In genomic region chr20:45113865-45114264, GRCh38 we compare ENCODE assay signal across 1 cellular context.
TF ChIP-seq lines count a peak whose summit lies in the region.

No MANE protein-coding gene starts in this region.

TF ChIP-seq in K562, 482 proteins besides CTCF, POLR2A, EP300 and RAD21:
- TF ChIP-seq BCOR (IDR thresholded peaks at IDR 0.05) (peak; percentile 69), JUNB (CRISPR knock-in tag; conservative IDR thresholded peaks at IDR 0.05) (no peak), KLF1 (tag; IDR thresholded peaks at IDR 0.05) (no peak), CC2D1A (IDR thresholded peaks at IDR 0.05) (no peak), RBM25 (IDR thresholded peaks at IDR 0.05; ENCODE audit: low read depth, low read length, severe bottlenecking) (peak; percentile 72), PPARD (CRISPR knock-in tag; IDR thresholded peaks at IDR 0.05) (no peak), ESRRA (IDR thresholded peaks at IDR 0.05; ENCODE audit: borderline replicate concordance, low read depth) (0 out of 2 replicates have a peak, but pooled peaks have one; percentile 14), RCOR1 (IDR thresholded peaks at IDR 0.05; ENCODE audit: borderline replicate concordance in 1 of 2, low read depth in 2 of 2, low read length in 2 of 2) (0 out of 4 replicates have a peak, but pooled peaks of 1 of the 2 experiments have one; percentile 20)
